23 cellular contexts compared by ENCODE assay signal in genomic region chr2:148184967-148185366, GRCh38.
"Had no signal": no experiment of that assay in that cellular context is flagged by ENCODE, and none has a peak within 500 bp of the region (broad histone marks: within the 10 kb centered on the region; RNA-seq: fewer than 3 reads in every experiment).

No MANE protein-coding gene starts in this region.

- H3K4me3 ChIP-seq: left ventricle myocardium inferior, lower lobe of right lung, psoas muscle, right lobe of liver, tibial artery, upper lobe of left lung, vagina had no signal

- H3K27me3 Mint-ChIP-seq: memory B cell; naive B cell; stimulated activated naive CD8-positive, alpha-beta T cell treated with anti-CD3 and anti-CD28 coated beads, Interleukin-15, Interleukin-2, amounts not matched to agents 100 ng/mL and 50 ng/mL, for 24 hours had no signal

- H3K27ac Mint-ChIP-seq: endodermal cell; immature natural killer cell; memory B cell; stimulated activated effector memory CD8-positive, alpha-beta T cell treated with anti-CD3 and anti-CD28 coated beads, Interleukin-12 subunit alpha, Interleukin-12 subunit beta, amount 100 ng/mL, for 72 hours; stimulated activated naive CD8-positive, alpha-beta T cell treated with anti-CD3 and anti-CD28 coated beads, Interleukin-15, Interleukin-2, amounts not matched to agents 100 ng/mL and 50 ng/mL, for 24 hours had no signal

- DNase-seq: effector CD4-positive, alpha-beta T cell; endodermal cell; erythroblast; foreskin keratinocyte; immature natural killer cell; left ventricle myocardium inferior; lower lobe of right lung; naive B cell; nephron progenitor cell; psoas muscle; retina; right lobe of liver; stimulated activated CD4-positive, alpha-beta T cell treated with anti-CD3 and anti-CD28 coated beads, Interleukin-4, amount 100 ng/mL, for 1 hour; stimulated activated CD8-positive, alpha-beta memory T cell treated with anti-CD3 and anti-CD28 coated beads, Interleukin-4, amount 100 ng/mL, for 48 hours; tibial artery; upper lobe of left lung had no signal

- H3K27ac ChIP-seq: foreskin keratinocyte, left ventricle myocardium inferior, lower lobe of right lung, parathyroid adenoma, psoas muscle, right lobe of liver, tibial artery, upper lobe of left lung, vagina had no signal

- H3K4me3 Mint-ChIP-seq: endodermal cell; immature natural killer cell; memory B cell; naive B cell; nephron progenitor cell; stimulated activated effector memory CD8-positive, alpha-beta T cell treated with anti-CD3 and anti-CD28 coated beads, Interleukin-12 subunit alpha, Interleukin-12 subunit beta, amount 100 ng/mL, for 72 hours; stimulated activated naive CD8-positive, alpha-beta T cell treated with anti-CD3 and anti-CD28 coated beads, Interleukin-15, Interleukin-2, amounts not matched to agents 100 ng/mL and 50 ng/mL, for 24 hours had no signal

- H3K27me3 ChIP-seq: foreskin keratinocyte, right lobe of liver, tibial artery, upper lobe of left lung, vagina had no signal

- H3K4me1 Mint-ChIP-seq: endodermal cell; memory B cell; naive B cell; nephron progenitor cell; stimulated activated effector memory CD8-positive, alpha-beta T cell treated with anti-CD3 and anti-CD28 coated beads, Interleukin-12 subunit alpha, Interleukin-12 subunit beta, amount 100 ng/mL, for 72 hours had no signal

- H3K4me1 ChIP-seq: foreskin keratinocyte, left ventricle myocardium inferior, lower lobe of right lung, parathyroid adenoma, psoas muscle, right lobe of liver, tibial artery, upper lobe of left lung, vagina had no signal

- H3K36me3 ChIP-seq: right lobe of liver, vagina had no signal

- ATAC-seq: foreskin keratinocyte; psoas muscle; right lobe of liver; stimulated activated effector memory CD8-positive, alpha-beta T cell treated with anti-CD3 and anti-CD28 coated beads, Interleukin-12 subunit alpha, Interleukin-12 subunit beta, amount 100 ng/mL, for 72 hours had no signal

- H3K9me3 Mint-ChIP-seq: memory B cell; stimulated activated effector memory CD8-positive, alpha-beta T cell treated with anti-CD3 and anti-CD28 coated beads, Interleukin-12 subunit alpha, Interleukin-12 subunit beta, amount 100 ng/mL, for 72 hours; stimulated activated naive CD8-positive, alpha-beta T cell treated with anti-CD3 and anti-CD28 coated beads, Interleukin-15, Interleukin-2, amounts not matched to agents 100 ng/mL and 50 ng/mL, for 24 hours had no signal

- H3K9me3 ChIP-seq: left ventricle myocardium inferior, lower lobe of right lung, psoas muscle, right lobe of liver, tibial artery, upper lobe of left lung, vagina had no signal

- FAIRE-seq: endothelial cell of umbilical vein, keratinocyte had no signal
